In the genomic region with DNA sequence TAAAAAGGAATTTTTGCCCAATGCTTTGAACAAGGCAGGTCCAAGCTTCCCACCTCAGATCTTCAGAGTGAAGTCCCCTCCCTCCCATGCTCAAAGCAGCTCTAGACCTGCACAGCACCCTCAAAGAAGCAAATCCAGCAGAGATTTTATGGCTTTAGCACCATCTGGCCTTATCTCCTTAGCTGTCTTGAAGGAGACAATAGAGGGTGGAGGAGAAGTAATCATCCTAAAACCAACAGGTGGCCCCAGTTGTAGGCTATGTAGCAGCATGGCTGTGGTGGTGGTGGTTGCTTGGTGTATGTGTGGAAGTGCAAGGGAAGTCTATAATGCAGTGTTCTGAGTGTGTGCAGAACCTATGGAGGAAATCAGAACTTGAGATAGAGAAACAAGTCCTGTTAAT, we compare ENCODE assay signal across 27 cellular contexts.
DNase-seq lines count a peak whose midpoint lies in the region; ATAC-seq, FAIRE-seq and TF ChIP-seq lines count a peak whose summit lies in the region.
"Had no signal": no experiment of that assay in that cellular context is flagged by ENCODE, and none has a peak within 500 bp of the region (broad histone marks: within the 10 kb centered on the region; RNA-seq: fewer than 3 reads in every experiment).

No MANE protein-coding gene starts in this region.

- H3K27ac ChIP-seq in astrocyte (ENCODE audit: low read depth, low read length): no peak overlapping the region
- H3K27ac ChIP-seq: 22Rv1, C4-2B, RWPE1 had no signal

- H3K9ac ChIP-seq in astrocyte (ENCODE audit: low read length): no peak overlapping the region

- H3K36me3 Mint-ChIP-seq in astrocyte (ENCODE audit: low read depth, unreplicated experiment): no peaks in the 10 kb centered on the region
- H3K36me3 Mint-ChIP-seq in stimulated activated effector memory CD8-positive, alpha-beta T cell treated with anti-CD3 and anti-CD28 coated beads, Interleukin-12 subunit alpha, Interleukin-12 subunit beta, amount 100 ng/mL, for 72 hours: no peaks in the 10 kb centered on the region
- no peaks in the 10 kb centered on the region for H3K36me3 Mint-ChIP-seq in endothelial cell (ENCODE audit: low read depth, unreplicated experiment)
- H3K36me3 Mint-ChIP-seq: CD8-positive, alpha-beta T cell had no signal

- H3K27ac Mint-ChIP-seq in astrocyte (ENCODE audit: unreplicated experiment): peak overlapping the region; percentile 15
- H3K27ac Mint-ChIP-seq in stimulated activated effector memory CD8-positive, alpha-beta T cell treated with anti-CD3 and anti-CD28 coated beads, Interleukin-12 subunit alpha, Interleukin-12 subunit beta, amount 100 ng/mL, for 72 hours: no peak overlapping the region
- H3K27ac Mint-ChIP-seq in endothelial cell (ENCODE audit: unreplicated experiment): no peak overlapping the region
- H3K27ac Mint-ChIP-seq: B cell; CD8-positive, alpha-beta T cell had no signal

- FAIRE-seq in astrocyte (lab: Jason Lieb, UNC) (no peak), H54 (lab: Jason Lieb, UNC) (no peak)
- FAIRE-seq: GM19239, HepG2 had no signal

- H3K4me1 Mint-ChIP-seq in astrocyte (ENCODE audit: low read depth, unreplicated experiment): peaks cover 14% of the 10 kb centered on the region
- no peaks in the 10 kb centered on the region for H3K4me1 Mint-ChIP-seq in stimulated activated effector memory CD8-positive, alpha-beta T cell treated with anti-CD3 and anti-CD28 coated beads, Interleukin-12 subunit alpha, Interleukin-12 subunit beta, amount 100 ng/mL, for 72 hours
- peaks cover 26% of the 10 kb centered on the region for H3K4me1 Mint-ChIP-seq in endothelial cell (ENCODE audit: unreplicated experiment)
- H3K4me1 Mint-ChIP-seq: B cell had no signal

- H3K9me3 Mint-ChIP-seq in astrocyte (ENCODE audit: unreplicated experiment): no peaks in the 10 kb centered on the region
- peaks cover 3% of the 10 kb centered on the region for H3K9me3 Mint-ChIP-seq in stimulated activated effector memory CD8-positive, alpha-beta T cell treated with anti-CD3 and anti-CD28 coated beads, Interleukin-12 subunit alpha, Interleukin-12 subunit beta, amount 100 ng/mL, for 72 hours
- no peaks in the 10 kb centered on the region for H3K9me3 Mint-ChIP-seq in endothelial cell (ENCODE audit: unreplicated experiment)
- H3K9me3 Mint-ChIP-seq: CD8-positive, alpha-beta T cell had no signal

- peaks cover 22% of the 10 kb centered on the region for H3K4me1 ChIP-seq in astrocyte (ENCODE audit: insufficient read depth, low read length)
- H3K4me1 ChIP-seq: Caco-2 had no signal

- no peak for TF ChIP-seq POLR2A in H54 (IDR thresholded peaks at IDR 0.05; ENCODE audit: low read depth, low read length)

- H3K79me2 ChIP-seq in astrocyte (ENCODE audit: insufficient read depth, low read length): no peaks in the 10 kb centered on the region

- no peaks in the 10 kb centered on the region for H3K9me3 ChIP-seq in astrocyte (ENCODE audit: insufficient read depth, low read depth, low read length)
- H3K9me3 ChIP-seq: Caco-2, MG63 had no signal

- ATAC-seq in stimulated activated effector memory CD8-positive, alpha-beta T cell treated with anti-CD3 and anti-CD28 coated beads, Interleukin-12 subunit alpha, Interleukin-12 subunit beta, amount 100 ng/mL, for 72 hours: peak; percentile 14
- ATAC-seq in esophagus mucosa: no peak
- ATAC-seq: CD8-positive, alpha-beta T cell; HepG2; Panc1 had no signal

- peak; percentile 34 for DNase-seq in DMS53 (lab: John Stamatoyannopoulos, UW)
- no peak for DNase-seq in DMS53 treated with DMSO at 0.1 percent for 48 hours (lab: John Stamatoyannopoulos, UW; ENCODE audit: unreplicated experiment)
- peak; percentile 69 for DNase-seq in NCI-H82 treated with DMSO at 0.1 percent for 48 hours (lab: John Stamatoyannopoulos, UW; ENCODE audit: unreplicated experiment)
- no peak for DNase-seq in astrocyte (ENCODE audit: low read depth)
- no peak for DNase-seq in stimulated activated effector memory CD8-positive, alpha-beta T cell treated with anti-CD3 and anti-CD28 coated beads, Interleukin-12 subunit alpha, Interleukin-12 subunit beta, amount 100 ng/mL, for 72 hours (ENCODE audit: low spot score in 2 of 2)
- no peak for DNase-seq in H54 (ENCODE audit: insufficient read length, low spot score)
- no peak for DNase-seq in endothelial cell (ENCODE audit: low spot score)
- DNase-seq: Caco-2; CD8-positive, alpha-beta T cell; DMS 273 treated with DMSO at 0.1 percent for 48 hours; DND-41; H7; KBM-7; NCI-H1694 treated with DMSO at 0.1 percent for 48 hours; NCI-H2081; NCI-H2227 treated with DMSO at 0.1 percent for 48 hours; NCI-H774; SHP77 treated with DMSO at 0.1 percent for 48 hours had no signal

- no peak for TF ChIP-seq CTCF in astrocyte (IDR thresholded peaks at IDR 0.05; ENCODE audit: insufficient read depth, low read depth, low read length)
- TF ChIP-seq CTCF in endothelial cell (IDR thresholded peaks at IDR 0.05; ENCODE audit: unreplicated experiment): no peak

- H3K27me3 ChIP-seq in astrocyte (ENCODE audit: insufficient read depth, low read length): no peaks in the 10 kb centered on the region
- H3K27me3 ChIP-seq: MG63 had no signal

- no peaks in the 10 kb centered on the region for H3K27me3 Mint-ChIP-seq in astrocyte (ENCODE audit: low read depth, unreplicated experiment)
- H3K27me3 Mint-ChIP-seq in endothelial cell (ENCODE audit: unreplicated experiment): peaks cover 5% of the 10 kb centered on the region
- H3K27me3 Mint-ChIP-seq: B cell had no signal

- H3K36me3 ChIP-seq in astrocyte (ENCODE audit: insufficient read depth, low read length): no peaks in the 10 kb centered on the region
- H3K36me3 ChIP-seq: MG63 had no signal

- no peak overlapping the region for H3K4me2 ChIP-seq in astrocyte (ENCODE audit: low read length)

- no peak overlapping the region for H3K4me3 ChIP-seq in astrocyte (ENCODE audit: insufficient read depth, low read depth, low read length)
- H3K4me3 ChIP-seq: MG63 had no signal

- no peaks in the 10 kb centered on the region for H4K20me1 ChIP-seq in astrocyte (ENCODE audit: insufficient read depth, low read length)

- H3K4me3 Mint-ChIP-seq in astrocyte (ENCODE audit: unreplicated experiment): no peak overlapping the region
- H3K4me3 Mint-ChIP-seq in stimulated activated effector memory CD8-positive, alpha-beta T cell treated with anti-CD3 and anti-CD28 coated beads, Interleukin-12 subunit alpha, Interleukin-12 subunit beta, amount 100 ng/mL, for 72 hours: no peak overlapping the region
- H3K4me3 Mint-ChIP-seq in endothelial cell (ENCODE audit: unreplicated experiment): no peak overlapping the region
- H3K4me3 Mint-ChIP-seq: B cell; CD8-positive, alpha-beta T cell had no signal

- no peak overlapping the region for H2AFZ ChIP-seq in astrocyte (ENCODE audit: low read depth, low read length)

Comparison
In these comparisons a context has a peak if more than half of its experiments do, and no peak if none do; other contexts are left out.
1. DNase-seq: peak in DMS53 (single experiment) and NCI-H82 treated with DMSO at 0.1 percent for 48 hours (single experiment); none in DMS53 treated with DMSO at 0.1 percent for 48 hours (single experiment), astrocyte (single experiment), stimulated activated effector memory CD8-positive, alpha-beta T cell treated with anti-CD3 and anti-CD28 coated beads, Interleukin-12 subunit alpha, Interleukin-12 subunit beta, amount 100 ng/mL, for 72 hours (0 of 2), H54 (single experiment) and endothelial cell (single experiment).